ENCODE assay signal across 8 cellular contexts in the genomic region with DNA sequence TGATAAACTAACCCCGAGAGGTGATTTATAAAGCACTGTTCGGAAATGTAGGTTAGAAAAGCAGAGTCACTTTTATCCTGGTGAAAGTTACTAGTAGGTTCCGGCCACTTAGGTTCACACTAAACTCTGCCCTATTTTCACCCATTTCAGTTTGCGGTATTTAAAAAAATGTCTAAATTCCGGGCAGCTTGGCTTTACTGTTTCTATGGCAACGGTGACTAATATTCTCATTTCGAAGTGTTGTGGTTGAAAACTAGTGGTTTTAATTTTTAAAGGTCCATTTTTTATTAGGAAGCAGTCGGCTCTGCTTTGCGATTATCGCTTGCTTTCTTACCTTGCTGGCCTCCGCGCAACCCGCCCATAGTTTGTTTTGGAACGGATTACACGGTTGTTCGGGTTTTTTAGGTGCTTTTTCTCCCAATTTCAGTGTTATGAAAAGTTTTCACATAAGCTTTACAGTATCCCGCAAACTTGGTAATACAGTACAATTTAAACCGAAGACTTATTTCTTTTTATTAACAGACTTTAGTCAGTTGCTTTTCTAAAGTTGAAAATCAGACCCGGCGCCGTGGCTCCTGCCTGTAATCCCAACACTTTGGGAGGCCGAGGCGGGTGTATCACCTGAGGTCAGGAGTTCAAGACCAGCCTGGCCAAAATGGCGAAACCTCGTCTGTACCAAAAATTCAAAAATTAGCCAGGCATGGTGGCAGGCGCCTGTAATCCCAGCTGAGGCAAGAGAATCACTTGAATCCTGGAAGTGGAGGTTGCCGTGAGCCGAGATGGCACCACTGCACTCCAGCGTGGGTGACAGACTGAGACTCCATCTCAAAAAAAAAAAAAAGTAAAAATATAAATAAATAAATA. TPM values are rescaled to one million over a fixed set of nuclear protein-coding genes. Genes with fewer than 3 reads are reported as not detected.
DNase-seq lines count a peak whose midpoint lies in the region; ATAC-seq, FAIRE-seq and TF ChIP-seq lines count a peak whose summit lies in the region.

No MANE protein-coding gene starts in this region.

- no peak for DNase-seq in activated CD4-positive, CD25-positive, alpha-beta regulatory T cell (lab: John Stamatoyannopoulos, UW)
- DNase-seq in NOMO-1 (lab: John Stamatoyannopoulos, UW; ENCODE audit: unreplicated experiment in 2 of 2) (peak; percentile 16 to 67), foreskin melanocyte (peak; percentile 74), gastrocnemius medialis (no peak), GM12892 (ENCODE audit: insufficient read length) (no peak)

- intact Hi-C loops in gastrocnemius medialis (cut with DNase I; ENCODE audit: low total_unique reads) = loop anchor here (2.0 kb wide), 1 partner anchor 23 kb away; no protein-coding TSS in a partner anchor

- FAIRE-seq in GM12892 (lab: Jason Lieb, UNC) = no peak

- H3K27ac ChIP-seq in gastrocnemius medialis = peak overlapping the region; percentile 94 to 100 (median 98)

- no peaks in the 10 kb centered on the region for H3K27me3 Mint-ChIP-seq in activated T-helper 17 cell treated with anti-CD3 and anti-CD28 coated beads, Interleukin-2, amount 50 U/mL, for 72 hours

- no peaks in the 10 kb centered on the region for H3K9me3 ChIP-seq in gastrocnemius medialis

- peak; percentile 1 to 4 for ATAC-seq in activated CD4-positive, CD25-positive, alpha-beta regulatory T cell treated with anti-CD3 and anti-CD28 coated beads, Interleukin-2, amount 50 U/mL, for 24 hours
- peak; percentile 3 for ATAC-seq in HG02642 (IDR thresholded peaks at IDR 0.05; ENCODE audit: poor library complexity, unreplicated experiment)
- ATAC-seq in activated T-helper 17 cell treated with anti-CD3 and anti-CD28 coated beads, Interleukin-2, amount 50 U/mL, for 72 hours (replicated peaks) = peak; percentile 27
- ATAC-seq in gastrocnemius medialis = no peak

- no peaks in the 10 kb centered on the region for H3K9me3 Mint-ChIP-seq in activated T-helper 17 cell treated with anti-CD3 and anti-CD28 coated beads, Interleukin-2, amount 50 U/mL, for 72 hours

- TF ChIP-seq POLR2A in gastrocnemius medialis (IDR thresholded peaks at IDR 0.05) (no peak), GM12892 (IDR thresholded peaks at IDR 0.05; ENCODE audit: low read depth, low read length) (no peak)

- no peaks in the 10 kb centered on the region for H3K27me3 ChIP-seq in gastrocnemius medialis

- H3K4me3 ChIP-seq in gastrocnemius medialis = peak overlapping the region; percentile 81 to 100 (median 94)

- peak in 1 of 5 experiments; percentile 3 for TF ChIP-seq CTCF in gastrocnemius medialis (IDR thresholded peaks at IDR 0.05 in 4 of 5, conservative IDR thresholded peaks at IDR 0.05 in 1 of 5)

- in situ Hi-C loops in gastrocnemius medialis (cut with MboI; ENCODE audit: low sequenced_read_pairs in 4 of 4) = no loop called here

- peaks cover 21% of the 10 kb centered on the region for H3K4me1 Mint-ChIP-seq in activated T-helper 17 cell treated with anti-CD3 and anti-CD28 coated beads, Interleukin-2, amount 50 U/mL, for 72 hours

- peaks cover 7 to 12% of the 10 kb centered on the region in 2 donors for H3K4me1 ChIP-seq in gastrocnemius medialis

- H3K36me3 Mint-ChIP-seq in activated T-helper 17 cell treated with anti-CD3 and anti-CD28 coated beads, Interleukin-2, amount 50 U/mL, for 72 hours (ENCODE audit: low read depth) = peaks cover 31% of the 10 kb centered on the region

- no peaks in the 10 kb centered on the region for H3K36me3 ChIP-seq in gastrocnemius medialis

- H3K4me3 Mint-ChIP-seq in activated T-helper 17 cell treated with anti-CD3 and anti-CD28 coated beads, Interleukin-2, amount 50 U/mL, for 72 hours = peak overlapping the region; percentile 98

- H3K27ac Mint-ChIP-seq in activated T-helper 17 cell treated with anti-CD3 and anti-CD28 coated beads, Interleukin-2, amount 50 U/mL, for 72 hours = peak overlapping the region; percentile 100

RNA-seq across cellular contexts. Expression of gene KDM4C, which starts 1.6 kb away (rescaled TPM):
- 10 to 100 TPM; 46.6 to 70.9 TPM for total RNA-seq in activated T-helper 17 cell treated with anti-CD3 and anti-CD28 coated beads, Interleukin-2, amount 50 U/mL, for 72 hours
- total RNA-seq in gastrocnemius medialis = 10 to 100 TPM in 2 of 4 donors, 1 to 10 TPM in 2; 7.7 to 23.3 (median 10.0) TPM
- polyA plus RNA-seq in GM12892 (2012; ENCODE audit: missing spikeins) = 23.9 TPM

Comparison
In these comparisons a context has a peak if more than half of its experiments do, and no peak if none do; other contexts are left out.
1. ATAC-seq: peak in activated CD4-positive, CD25-positive, alpha-beta regulatory T cell treated with anti-CD3 and anti-CD28 coated beads, Interleukin-2, amount 50 U/mL, for 24 hours (2 of 2), HG02642 (single experiment) and activated T-helper 17 cell treated with anti-CD3 and anti-CD28 coated beads, Interleukin-2, amount 50 U/mL, for 72 hours (single experiment); none in gastrocnemius medialis (0 of 2).
2. DNase-seq: peak in NOMO-1 (2 of 2) and foreskin melanocyte (single experiment); none in activated CD4-positive, CD25-positive, alpha-beta regulatory T cell (0 of 4), gastrocnemius medialis (0 of 2) and GM12892 (single experiment).